In the genomic region with DNA sequence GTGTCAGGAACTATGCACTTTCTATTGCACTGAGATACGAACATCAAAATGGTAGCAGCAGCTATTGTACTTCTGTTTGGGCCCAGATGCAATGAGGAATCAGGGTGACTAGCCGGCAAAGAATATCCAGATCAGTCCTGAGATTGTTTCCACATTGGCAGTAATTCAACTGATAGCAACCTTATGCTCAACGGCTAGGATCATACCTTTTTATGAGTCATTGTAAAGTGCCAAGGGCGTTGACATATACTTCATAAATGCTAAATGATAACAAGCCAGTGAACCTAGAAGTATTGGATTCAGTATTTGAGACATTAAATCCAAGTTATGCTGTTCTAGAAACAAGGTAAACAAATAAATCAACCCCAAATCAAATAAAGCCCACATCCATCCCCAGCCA, we compare ENCODE assay signal across 19 cellular contexts.
"Had no signal": no experiment of that assay in that cellular context is flagged by ENCODE, and none has a peak within 500 bp of the region (broad histone marks: within the 10 kb centered on the region; RNA-seq: fewer than 3 reads in every experiment).

No MANE protein-coding gene starts in this region.

- ATAC-seq: activated CD4-positive, alpha-beta T cell treated with anti-CD3 and anti-CD28 coated beads for 36 hours; WTC11 had no signal

- H3K4me3 ChIP-seq: dorsolateral prefrontal cortex, prostate gland, right atrium auricular region, tibial nerve, vagina had no signal

- H3K4me1 Mint-ChIP-seq: activated CD4-positive, alpha-beta T cell treated with anti-CD3 and anti-CD28 coated beads for 36 hours; neural crest cell; WTC11 had no signal

- FAIRE-seq: islet of Langerhans had no signal

- H3K9me3 Mint-ChIP-seq: neural crest cell, WTC11 had no signal

- H3K4me3 Mint-ChIP-seq: activated CD4-positive, alpha-beta T cell treated with anti-CD3 and anti-CD28 coated beads for 36 hours; activated naive CD8-positive, alpha-beta T cell; neural crest cell; stimulated activated naive CD8-positive, alpha-beta T cell treated with anti-CD3 and anti-CD28 coated beads, Interleukin-15, Interleukin-2, amounts not matched to agents 100 ng/mL and 50 ng/mL, for 24 hours; WTC11 had no signal

- H3K27ac ChIP-seq: dorsolateral prefrontal cortex, epithelial cell of prostate, prostate gland, right atrium auricular region, tibial nerve, vagina had no signal

- H3K27me3 ChIP-seq: dorsolateral prefrontal cortex, right atrium auricular region, tibial nerve, vagina had no signal

- H3K36me3 ChIP-seq: prostate gland, right atrium auricular region, tibial nerve, vagina had no signal

- H3K27ac Mint-ChIP-seq: activated CD4-positive, alpha-beta T cell treated with anti-CD3 and anti-CD28 coated beads for 36 hours; activated naive CD8-positive, alpha-beta T cell; stimulated activated naive CD8-positive, alpha-beta T cell treated with anti-CD3 and anti-CD28 coated beads, Interleukin-15, Interleukin-2, amounts not matched to agents 100 ng/mL and 50 ng/mL, for 24 hours; WTC11 had no signal

- H3K9me3 ChIP-seq: prostate gland, right atrium auricular region, tibial nerve, vagina had no signal

- DNase-seq: activated CD4-positive, alpha-beta T cell treated with anti-CD3 and anti-CD28 coated beads for 36 hours; activated CD4-positive, alpha-beta T cell treated with anti-CD3 and anti-CD28 coated beads, Interleukin-2, amount 50 U/mL, for 48 hours; dorsolateral prefrontal cortex; foreskin fibroblast; glutamatergic neuron; hippocampal formation; midbrain; stimulated activated CD4-positive, alpha-beta T cell treated with anti-CD3 and anti-CD28 coated beads, Interleukin-15, amount 100 ng/mL, for 24 hours; stimulated activated CD4-positive, alpha-beta T cell treated with anti-CD3 and anti-CD28 coated beads, Interleukin-2, amount 100 ng/mL, for 48 hours had no signal

- H3K4me1 ChIP-seq: prostate gland, right atrium auricular region, tibial nerve, vagina had no signal

- H3K36me3 Mint-ChIP-seq: activated naive CD8-positive, alpha-beta T cell; WTC11 had no signal

- H3K27me3 Mint-ChIP-seq: activated naive CD8-positive, alpha-beta T cell; stimulated activated naive CD8-positive, alpha-beta T cell treated with anti-CD3 and anti-CD28 coated beads, Interleukin-15, Interleukin-2, amounts not matched to agents 100 ng/mL and 50 ng/mL, for 24 hours had no signal
